9 cellular contexts compared by ENCODE assay signal in the genomic region with DNA sequence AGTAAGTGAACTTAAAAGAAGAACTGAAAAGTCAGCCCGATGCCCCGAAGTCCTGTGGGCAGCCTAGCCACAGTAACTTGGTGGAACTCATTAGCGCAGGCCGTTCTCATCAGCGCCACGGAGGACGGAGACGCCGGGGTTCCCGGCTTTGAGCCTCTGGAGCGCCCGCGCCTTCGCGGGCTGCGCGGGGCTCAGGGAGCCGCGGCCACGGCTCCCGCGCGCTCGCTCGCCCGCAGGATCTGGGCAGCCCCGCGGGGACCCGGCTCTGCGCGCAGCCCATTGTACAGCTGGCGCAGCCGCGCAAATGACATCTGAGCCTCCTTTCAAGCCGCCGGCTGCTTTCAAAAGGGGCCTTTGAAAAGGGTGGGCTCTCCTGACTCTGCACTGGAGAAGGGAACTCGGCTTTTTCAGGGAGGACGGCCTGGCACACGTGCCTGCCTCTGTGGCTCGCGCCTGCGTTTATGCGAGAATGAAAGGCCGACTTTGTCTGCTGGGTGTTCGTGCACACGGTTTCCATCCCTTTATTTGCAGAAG. TPM values are rescaled to one million over a fixed set of nuclear protein-coding genes. Genes with fewer than 3 reads are reported as not detected.
DNase-seq lines count a peak whose midpoint lies in the region; ATAC-seq and TF ChIP-seq lines count a peak whose summit lies in the region.
"Had no signal": no experiment of that assay in that cellular context is flagged by ENCODE, and none has a peak within 500 bp of the region (broad histone marks: within the 10 kb centered on the region; RNA-seq: fewer than 3 reads in every experiment).

No MANE protein-coding gene starts in this region.

- WGBS in hepatocyte (ENCODE audit: low lambda C conversion rate, missing lambda C conversion rate): 42% methylated on average over 43 of the region's 46 CpGs

- TF ChIP-seq CTCF in hepatocyte (IDR thresholded peaks at IDR 0.05; ENCODE audit: poor library complexity): no peak

- peak; percentile 41 to 63 for DNase-seq in SJCRH30
- DNase-seq in hepatocyte (ENCODE audit: low spot score): peak; percentile 8
- no peak for DNase-seq in OCI-M2 (lab: John Stamatoyannopoulos, UW; ENCODE audit: unreplicated experiment)
- DNase-seq in NCI-H2107 (lab: John Stamatoyannopoulos, UW): no peak
- DNase-seq in activated naive CD4-positive, alpha-beta T cell treated with anti-CD3 and anti-CD28 coated beads, Interleukin-2, amount 50 U/mL, for 72 hours (ENCODE audit: low spot score in 2 of 2): no peak
- DNase-seq: activated CD4-positive, CD25-positive, alpha-beta regulatory T cell treated with anti-CD3 and anti-CD28 coated beads, Interleukin-2, amount 50 U/mL, for 72 hours; kidney had no signal

- H3K9me3 ChIP-seq in SJCRH30 (replicated peaks) (no peaks in the 10 kb centered on the region), hepatocyte (ENCODE audit: low read depth) (no peaks in the 10 kb centered on the region)

- H3K4me3 ChIP-seq in SJCRH30: peak overlapping the region; percentile 37
- no peak overlapping the region for H3K4me3 ChIP-seq in hepatocyte
- peak overlapping the region; percentile 11 to 34 (median 16) for H3K4me3 ChIP-seq in skin epidermis

- peak; percentile 60 for ATAC-seq in GM18909 (IDR thresholded peaks at IDR 0.05; ENCODE audit: poor library complexity, unreplicated experiment)
- no peak for ATAC-seq in activated naive CD4-positive, alpha-beta T cell treated with anti-CD3 and anti-CD28 coated beads, Interleukin-2, amount 50 U/mL, for 72 hours

- H3K9me2 ChIP-seq in hepatocyte (replicated peaks; ENCODE audit: insufficient read depth): no peaks in the 10 kb centered on the region

- H3K36me3 Mint-ChIP-seq in activated naive CD4-positive, alpha-beta T cell treated with anti-CD3 and anti-CD28 coated beads, Interleukin-2, amount 50 U/mL, for 72 hours: no peaks in the 10 kb centered on the region

- H3K9me3 Mint-ChIP-seq in activated naive CD4-positive, alpha-beta T cell treated with anti-CD3 and anti-CD28 coated beads, Interleukin-2, amount 50 U/mL, for 72 hours: no peaks in the 10 kb centered on the region

- no peaks in the 10 kb centered on the region for H4K20me1 ChIP-seq in hepatocyte (ENCODE audit: insufficient read depth, poor library complexity, severe bottlenecking)

- H3K4me1 ChIP-seq in SJCRH30: no peaks in the 10 kb centered on the region
- H3K4me1 ChIP-seq in hepatocyte (ENCODE audit: insufficient read depth): no peaks in the 10 kb centered on the region

- H3K4me2 ChIP-seq in hepatocyte: peak overlapping the region; percentile 76

- no peaks in the 10 kb centered on the region for H3K27me3 ChIP-seq in SJCRH30
- H3K27me3 ChIP-seq in hepatocyte: peaks cover 45% of the 10 kb centered on the region

- no peak overlapping the region for H3K27ac ChIP-seq in SJCRH30
- no peak overlapping the region for H3K27ac ChIP-seq in hepatocyte
- peak overlapping the region in 3 of 21 experiments; percentile 36 to 49 (median 42) for H3K27ac ChIP-seq in skin epidermis

- no peak overlapping the region for H3K27ac Mint-ChIP-seq in activated naive CD4-positive, alpha-beta T cell treated with anti-CD3 and anti-CD28 coated beads, Interleukin-2, amount 50 U/mL, for 72 hours

- no peak overlapping the region for H2AFZ ChIP-seq in hepatocyte

- H3K36me3 ChIP-seq in SJCRH30 (no peaks in the 10 kb centered on the region), hepatocyte (replicated peaks; ENCODE audit: insufficient read depth, low read depth) (no peaks in the 10 kb centered on the region)

- H3K79me2 ChIP-seq in hepatocyte: no peaks in the 10 kb centered on the region

RNA-seq across cellular contexts. Expression of gene TLR4, which starts 40.7 kb away (rescaled TPM):
- 6.1 and 6.5 TPM in 2 replicates for total RNA-seq in SJCRH30 (2014; rRNA removed; shearing (Covaris generic))
- total RNA-seq in hepatocyte: 1.7 and 2.4 TPM in 2 replicates
- 0.33 and 0.90 TPM in 2 replicates for polyA plus RNA-seq in hepatocyte
- not detected for total RNA-seq in activated naive CD4-positive, alpha-beta T cell treated with anti-CD3 and anti-CD28 coated beads, Interleukin-2, amount 50 U/mL, for 72 hours

Comparison
In these comparisons a context has a peak if more than half of its experiments do, and no peak if none do; other contexts are left out.
1. DNase-seq: peak in SJCRH30 (2 of 2) and hepatocyte (single experiment); none in OCI-M2 (single experiment), NCI-H2107 (single experiment) and activated naive CD4-positive, alpha-beta T cell treated with anti-CD3 and anti-CD28 coated beads, Interleukin-2, amount 50 U/mL, for 72 hours (0 of 2).